1 cellular context compared by ENCODE assay signal in the genomic region with DNA sequence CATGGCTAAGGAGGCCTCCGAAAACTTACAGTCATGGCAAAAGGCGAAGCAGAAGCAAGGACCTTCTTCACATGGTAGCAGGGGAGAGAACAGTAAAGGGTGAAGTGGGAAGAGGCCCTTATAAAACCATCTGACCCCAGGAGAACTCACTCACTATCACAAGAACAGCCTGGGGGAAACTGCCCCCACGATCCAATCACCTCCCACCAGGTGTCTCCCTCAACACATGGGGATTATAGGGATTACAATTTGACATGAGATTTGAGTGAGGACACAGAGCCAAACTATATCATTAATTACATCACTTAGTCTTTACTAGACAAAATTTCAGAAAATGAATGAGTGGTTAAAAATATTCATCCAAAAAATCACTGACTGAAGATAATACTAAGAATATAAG.
TF ChIP-seq lines count a peak whose summit lies in the region.

No MANE protein-coding gene starts in this region.

TF ChIP-seq in Ishikawa, 13 proteins besides CTCF, POLR2A, EP300 and RAD21 (continued from another document):
- TF ChIP-seq, protein P1, sequence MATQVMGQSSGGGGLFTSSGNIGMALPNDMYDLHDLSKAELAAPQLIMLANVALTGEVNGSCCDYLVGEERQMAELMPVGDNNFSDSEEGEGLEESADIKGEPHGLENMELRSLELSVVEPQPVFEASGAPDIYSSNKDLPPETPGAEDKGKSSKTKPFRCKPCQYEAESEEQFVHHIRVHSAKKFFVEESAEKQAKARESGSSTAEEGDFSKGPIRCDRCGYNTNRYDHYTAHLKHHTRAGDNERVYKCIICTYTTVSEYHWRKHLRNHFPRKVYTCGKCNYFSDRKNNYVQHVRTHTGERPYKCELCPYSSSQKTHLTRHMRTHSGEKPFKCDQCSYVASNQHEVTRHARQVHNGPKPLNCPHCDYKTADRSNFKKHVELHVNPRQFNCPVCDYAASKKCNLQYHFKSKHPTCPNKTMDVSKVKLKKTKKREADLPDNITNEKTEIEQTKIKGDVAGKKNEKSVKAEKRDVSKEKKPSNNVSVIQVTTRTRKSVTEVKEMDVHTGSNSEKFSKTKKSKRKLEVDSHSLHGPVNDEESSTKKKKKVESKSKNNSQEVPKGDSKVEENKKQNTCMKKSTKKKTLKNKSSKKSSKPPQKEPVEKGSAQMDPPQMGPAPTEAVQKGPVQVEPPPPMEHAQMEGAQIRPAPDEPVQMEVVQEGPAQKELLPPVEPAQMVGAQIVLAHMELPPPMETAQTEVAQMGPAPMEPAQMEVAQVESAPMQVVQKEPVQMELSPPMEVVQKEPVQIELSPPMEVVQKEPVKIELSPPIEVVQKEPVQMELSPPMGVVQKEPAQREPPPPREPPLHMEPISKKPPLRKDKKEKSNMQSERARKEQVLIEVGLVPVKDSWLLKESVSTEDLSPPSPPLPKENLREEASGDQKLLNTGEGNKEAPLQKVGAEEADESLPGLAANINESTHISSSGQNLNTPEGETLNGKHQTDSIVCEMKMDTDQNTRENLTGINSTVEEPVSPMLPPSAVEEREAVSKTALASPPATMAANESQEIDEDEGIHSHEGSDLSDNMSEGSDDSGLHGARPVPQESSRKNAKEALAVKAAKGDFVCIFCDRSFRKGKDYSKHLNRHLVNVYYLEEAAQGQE (IDR thresholded peaks at IDR 0.05; ENCODE audit: low read depth): no peak
- TF ChIP-seq TEAD4 (IDR thresholded peaks at IDR 0.05): no peak
- TF ChIP-seq EGR1 (IDR thresholded peaks at IDR 0.05): no peak
- TF ChIP-seq ZBTB7A (IDR thresholded peaks at IDR 0.05; ENCODE audit: low read depth): no peak
- no peak for TF ChIP-seq TAF1 (IDR thresholded peaks at IDR 0.05; ENCODE audit: low read depth)
